20 cellular contexts compared by ENCODE assay signal in genomic region chr17:80854220-80854619, GRCh38.
DNase-seq lines count a peak whose midpoint lies in the region; ATAC-seq, FAIRE-seq and TF ChIP-seq lines count a peak whose summit lies in the region.
"Had no signal": no experiment of that assay in that cellular context is flagged by ENCODE, and none has a peak within 500 bp of the region (broad histone marks: within the 10 kb centered on the region; RNA-seq: fewer than 3 reads in every experiment).

No MANE protein-coding gene starts in this region.

- peaks cover 88% of the 10 kb centered on the region for H3K4me1 Mint-ChIP-seq in activated CD4-positive, alpha-beta memory T cell treated with anti-CD3 and anti-CD28 coated beads, Interleukin-2, amount 10 ng/mL, durations not matched to agents 7 days and 5 days
- peaks cover 54% of the 10 kb centered on the region for H3K4me1 Mint-ChIP-seq in activated CD4-positive, alpha-beta memory T cell treated with anti-CD3 and anti-CD28 coated beads for 36 hours (ENCODE audit: low read depth)
- H3K4me1 Mint-ChIP-seq in HFFc6 (ENCODE audit: low read depth), result peaks cover 62% of the 10 kb centered on the region
- peaks cover 68% of the 10 kb centered on the region for H3K4me1 Mint-ChIP-seq in activated T-helper 2 cell treated with anti-CD3 and anti-CD28 coated beads, Interferon-gamma antibody, Interleukin-2, Interleukin-4, amounts not matched to agents 10 μg/mL and 5 μg/mL and 100 μg/mL, durations not matched to agents 14 hours and 24 hours and 36 hours (ENCODE audit: low read depth)

- no peak for FAIRE-seq in HTR-8/SVneo (lab: Jason Lieb, UNC)
- FAIRE-seq: A549 had no signal

- no peak for DNase-seq in activated CD4-positive, alpha-beta memory T cell treated with anti-CD3 and anti-CD28 coated beads, Interleukin-2, amount 10 ng/mL, durations not matched to agents 7 days and 5 days
- no peak for DNase-seq in activated CD4-positive, alpha-beta memory T cell treated with anti-CD3 and anti-CD28 coated beads for 36 hours
- DNase-seq in HFFc6 (no peak), osteoblast (ENCODE audit: insufficient read length, low spot score, missing footprints) (no peak), A172 (ENCODE audit: low spot score) (no peak), HTR-8/SVneo (ENCODE audit: insufficient read length, low spot score) (no peak)
- no peak for DNase-seq in activated T-helper 2 cell treated with anti-CD3 and anti-CD28 coated beads, Interferon-gamma antibody, Interleukin-2, Interleukin-4, amounts not matched to agents 10 μg/mL and 5 μg/mL and 100 μg/mL, durations not matched to agents 14 hours and 24 hours and 36 hours (ENCODE audit: low spot score)
- DNase-seq: CD4-positive, CD25-positive, alpha-beta regulatory T cell; H9; NCI-H1092 treated with DMSO at 0.1 percent for 48 hours; NCI-H1436 treated with DMSO at 0.1 percent for 48 hours; NCI-H1930; NCI-H2227 treated with DMSO at 0.1 percent for 48 hours; NCI-H510A; NCI-H748 treated with DMSO at 0.1 percent for 48 hours; SJCRH30 had no signal

- H3K4me3 ChIP-seq in osteoblast (ENCODE audit: insufficient read depth, low read length), result no peak overlapping the region
- H3K4me3 ChIP-seq: A549, SJCRH30 had no signal

- H3K4me3 Mint-ChIP-seq in activated CD4-positive, alpha-beta memory T cell treated with anti-CD3 and anti-CD28 coated beads, Interleukin-2, amount 10 ng/mL, durations not matched to agents 7 days and 5 days, result no peak overlapping the region
- H3K4me3 Mint-ChIP-seq in activated CD4-positive, alpha-beta memory T cell treated with anti-CD3 and anti-CD28 coated beads for 36 hours, result no peak overlapping the region
- H3K4me3 Mint-ChIP-seq in HFFc6, result peak overlapping the region; percentile 28; the same call in 1 of the 2 replicates
- no peak overlapping the region for H3K4me3 Mint-ChIP-seq in activated T-helper 2 cell treated with anti-CD3 and anti-CD28 coated beads, Interferon-gamma antibody, Interleukin-2, Interleukin-4, amounts not matched to agents 10 μg/mL and 5 μg/mL and 100 μg/mL, durations not matched to agents 14 hours and 24 hours and 36 hours (ENCODE audit: low read depth)
- H3K4me3 Mint-ChIP-seq: H9 had no signal

- H3K27me3 ChIP-seq in osteoblast (ENCODE audit: insufficient read depth, low read length), result no peaks in the 10 kb centered on the region
- H3K27me3 ChIP-seq: SJCRH30 had no signal

- H3K4me2 ChIP-seq in osteoblast (ENCODE audit: insufficient read depth, low read length), result no peak overlapping the region
- H3K4me2 ChIP-seq: A549, KMS-11 had no signal

- POLR2A ChIA-PET in activated CD4-positive, alpha-beta memory T cell treated with anti-CD3 and anti-CD28 coated beads, Interleukin-2, amount 10 ng/mL, durations not matched to agents 7 days and 5 days (lab: Charles Lee), result interaction anchor here (1.0 to 4.7 kb wide), 4 partner anchors 10 to 39 kb away, joined by 3 to 25 read pairs (median 5); no protein-coding TSS in a partner anchor
- POLR2A ChIA-PET in activated CD4-positive, alpha-beta memory T cell treated with anti-CD3 and anti-CD28 coated beads for 36 hours (lab: Charles Lee), result interaction anchor here (1.1 kb wide), 1 partner anchor 35 kb away, joined by 3 read pairs; no protein-coding TSS in a partner anchor

- peaks cover 91% of the 10 kb centered on the region for H3K36me3 Mint-ChIP-seq in activated CD4-positive, alpha-beta memory T cell treated with anti-CD3 and anti-CD28 coated beads, Interleukin-2, amount 10 ng/mL, durations not matched to agents 7 days and 5 days (ENCODE audit: low read depth)
- H3K36me3 Mint-ChIP-seq in activated CD4-positive, alpha-beta memory T cell treated with anti-CD3 and anti-CD28 coated beads for 36 hours, result peaks cover 24% of the 10 kb centered on the region
- peaks cover 43% of the 10 kb centered on the region for H3K36me3 Mint-ChIP-seq in HFFc6 (ENCODE audit: low read depth)
- peaks cover 82% of the 10 kb centered on the region for H3K36me3 Mint-ChIP-seq in activated T-helper 2 cell treated with anti-CD3 and anti-CD28 coated beads, Interferon-gamma antibody, Interleukin-2, Interleukin-4, amounts not matched to agents 10 μg/mL and 5 μg/mL and 100 μg/mL, durations not matched to agents 14 hours and 24 hours and 36 hours (ENCODE audit: low read depth)

- H3K27ac Mint-ChIP-seq in activated CD4-positive, alpha-beta memory T cell treated with anti-CD3 and anti-CD28 coated beads, Interleukin-2, amount 10 ng/mL, durations not matched to agents 7 days and 5 days, result peak overlapping the region; percentile 98
- H3K27ac Mint-ChIP-seq in activated CD4-positive, alpha-beta memory T cell treated with anti-CD3 and anti-CD28 coated beads for 36 hours, result no peak overlapping the region
- H3K27ac Mint-ChIP-seq in HFFc6, result peak overlapping the region; percentile 97; the same call in 1 of the 2 replicates
- peak overlapping the region; percentile 97 for H3K27ac Mint-ChIP-seq in activated T-helper 2 cell treated with anti-CD3 and anti-CD28 coated beads, Interferon-gamma antibody, Interleukin-2, Interleukin-4, amounts not matched to agents 10 μg/mL and 5 μg/mL and 100 μg/mL, durations not matched to agents 14 hours and 24 hours and 36 hours
- H3K27ac Mint-ChIP-seq: CD4-positive, CD25-positive, alpha-beta regulatory T cell had no signal

- H3K79me2 ChIP-seq in osteoblast (ENCODE audit: insufficient read depth, low read length), result no peaks in the 10 kb centered on the region

- no peaks in the 10 kb centered on the region for H3K9me3 ChIP-seq in osteoblast (ENCODE audit: low read depth, low read length)
- H3K9me3 ChIP-seq: A549, SJCRH30 had no signal

- no peaks in the 10 kb centered on the region for H4K20me1 ChIP-seq in osteoblast (ENCODE audit: insufficient read depth, low read length)

- H3K27ac ChIP-seq in osteoblast (ENCODE audit: low read depth, low read length), result peak overlapping the region; percentile 64
- H3K27ac ChIP-seq: A549, HL-60, KMS-11, SJCRH30 had no signal

- ATAC-seq in GM18907 (IDR thresholded peaks at IDR 0.05; ENCODE audit: unreplicated experiment), result no peak
- ATAC-seq: A549 had no signal

- no peak for TF ChIP-seq CTCF in HFFc6 (IDR thresholded peaks at IDR 0.05)
- no peak for TF ChIP-seq CTCF in osteoblast (IDR thresholded peaks at IDR 0.05; ENCODE audit: extremely low read depth, low read depth, low read length)

- H3K9me3 Mint-ChIP-seq in activated CD4-positive, alpha-beta memory T cell treated with anti-CD3 and anti-CD28 coated beads, Interleukin-2, amount 10 ng/mL, durations not matched to agents 7 days and 5 days, result no peaks in the 10 kb centered on the region
- H3K9me3 Mint-ChIP-seq in activated CD4-positive, alpha-beta memory T cell treated with anti-CD3 and anti-CD28 coated beads for 36 hours, result no peaks in the 10 kb centered on the region
- no peaks in the 10 kb centered on the region for H3K9me3 Mint-ChIP-seq in HFFc6
- H3K9me3 Mint-ChIP-seq in activated T-helper 2 cell treated with anti-CD3 and anti-CD28 coated beads, Interferon-gamma antibody, Interleukin-2, Interleukin-4, amounts not matched to agents 10 μg/mL and 5 μg/mL and 100 μg/mL, durations not matched to agents 14 hours and 24 hours and 36 hours, result no peaks in the 10 kb centered on the region
- H3K9me3 Mint-ChIP-seq: CD4-positive, CD25-positive, alpha-beta regulatory T cell; H9 had no signal

- peaks cover 58% of the 10 kb centered on the region for H3K4me1 ChIP-seq in osteoblast (ENCODE audit: insufficient read depth, low read length)

- intact Hi-C loops in activated CD4-positive, alpha-beta memory T cell treated with anti-CD3 and anti-CD28 coated beads for 36 hours (cut with micrococcal nuclease), result loop anchor here (10.0 kb wide), 1 partner anchor 179 kb away; no protein-coding TSS in a partner anchor
- intact Hi-C loops in activated T-helper 2 cell treated with anti-CD3 and anti-CD28 coated beads, Interferon-gamma antibody, Interleukin-2, Interleukin-4, amounts not matched to agents 10 μg/mL and 5 μg/mL and 100 μg/mL, durations not matched to agents 14 hours and 24 hours and 36 hours (cut with micrococcal nuclease), result no loop called here

- no peaks in the 10 kb centered on the region for H3K27me3 Mint-ChIP-seq in activated CD4-positive, alpha-beta memory T cell treated with anti-CD3 and anti-CD28 coated beads, Interleukin-2, amount 10 ng/mL, durations not matched to agents 7 days and 5 days
- no peaks in the 10 kb centered on the region for H3K27me3 Mint-ChIP-seq in activated CD4-positive, alpha-beta memory T cell treated with anti-CD3 and anti-CD28 coated beads for 36 hours
- peaks cover 2% of the 10 kb centered on the region; the same call in 1 of the 2 replicates for H3K27me3 Mint-ChIP-seq in HFFc6 (ENCODE audit: insufficient read depth)
- no peaks in the 10 kb centered on the region for H3K27me3 Mint-ChIP-seq in activated T-helper 2 cell treated with anti-CD3 and anti-CD28 coated beads, Interferon-gamma antibody, Interleukin-2, Interleukin-4, amounts not matched to agents 10 μg/mL and 5 μg/mL and 100 μg/mL, durations not matched to agents 14 hours and 24 hours and 36 hours (ENCODE audit: low read depth)
- H3K27me3 Mint-ChIP-seq: CD4-positive, CD25-positive, alpha-beta regulatory T cell had no signal

- CTCF ChIA-PET in activated CD4-positive, alpha-beta memory T cell treated with anti-CD3 and anti-CD28 coated beads, Interleukin-2, amount 10 ng/mL, durations not matched to agents 7 days and 5 days (lab: Charles Lee), result interaction anchor here (1.4 kb wide), 1 partner anchor 21 kb away, joined by 5 read pairs; no protein-coding TSS in a partner anchor
- CTCF ChIA-PET in activated CD4-positive, alpha-beta memory T cell treated with anti-CD3 and anti-CD28 coated beads for 36 hours (lab: Charles Lee), result interaction anchor here (1.0 to 1.6 kb wide), 2 partner anchors 21 to 38 kb away, joined by 4 to 7 read pairs; no protein-coding TSS in a partner anchor

- H3K36me3 ChIP-seq in osteoblast (ENCODE audit: insufficient read depth, low read length), result no peaks in the 10 kb centered on the region
- H3K36me3 ChIP-seq: SJCRH30 had no signal

- H2AFZ ChIP-seq in osteoblast (ENCODE audit: low read length), result no peak overlapping the region
